Comparison of ENCODE assay signal across 27 cellular contexts in genomic region chr18:42976869-42977268, GRCh38.
DNase-seq lines count a peak whose midpoint lies in the region; ATAC-seq and TF ChIP-seq lines count a peak whose summit lies in the region.
"Had no signal": no experiment of that assay in that cellular context is flagged by ENCODE, and none has a peak within 500 bp of the region (broad histone marks: within the 10 kb centered on the region; RNA-seq: fewer than 3 reads in every experiment).

No MANE protein-coding gene starts in this region.

- TF ChIP-seq POLR2A in suprapubic skin (IDR thresholded peaks at IDR 0.05) = no peak

- H3K4me2 ChIP-seq in BLaER1 treated with 17β-estradiol and CSF1 and Interleukin-3, amounts not matched to agents 10 nM and 100 nM = peak overlapping the region; percentile 64 to 80 (median 75)

- peaks cover 34 to 52% (median 39%) of the 10 kb centered on the region in 10 experiments for H3K4me1 ChIP-seq in BLaER1 treated with 17β-estradiol and CSF1 and Interleukin-3, amounts not matched to agents 10 nM and 100 nM
- H3K4me1 ChIP-seq in suprapubic skin = no peaks in the 10 kb centered on the region

- no peak for TF ChIP-seq EP300 in suprapubic skin (IDR thresholded peaks at IDR 0.05)

- peaks cover 36% of the 10 kb centered on the region for H3K4me1 Mint-ChIP-seq in WTC11
- peaks cover 12% of the 10 kb centered on the region for H3K4me1 Mint-ChIP-seq in nephron progenitor cell
- H3K4me1 Mint-ChIP-seq: activated CD4-positive, alpha-beta T cell treated with anti-CD3 and anti-CD28 coated beads, Interleukin-2, amount 10 ng/mL, durations not matched to agents 24 days and 14 days had no signal

- H3K27ac ChIP-seq in BLaER1 treated with 17β-estradiol and CSF1 and Interleukin-3, amounts not matched to agents 10 nM and 100 nM = peak overlapping the region in 10 of 11 experiments; percentile 26 to 83 (median 72); a peak in 20 of 22 replicates
- no peak overlapping the region for H3K27ac ChIP-seq in suprapubic skin
- H3K27ac ChIP-seq: brain microvascular endothelial cell, neutrophil, thoracic aorta, VCaP had no signal

- POLR2A ChIA-PET in WTC11 (lab: Charles Lee) = no interaction called here

- peaks cover 0 to 24% (median 6%) of the 10 kb centered on the region in 11 experiments; a peak in 8 of 22 replicates for H3K9me3 ChIP-seq in BLaER1 treated with 17β-estradiol and CSF1 and Interleukin-3, amounts not matched to agents 10 nM and 100 nM (replicated peaks in 1 of 11)
- no peaks in the 10 kb centered on the region for H3K9me3 ChIP-seq in suprapubic skin
- H3K9me3 ChIP-seq: neutrophil, thoracic aorta had no signal

- H3K4me3 Mint-ChIP-seq in WTC11 (no peak overlapping the region), nephron progenitor cell (no peak overlapping the region)
- H3K4me3 Mint-ChIP-seq: activated CD4-positive, alpha-beta T cell treated with anti-CD3 and anti-CD28 coated beads, Interleukin-2, amount 10 ng/mL, durations not matched to agents 24 days and 14 days; activated naive CD4-positive, alpha-beta T cell treated with anti-CD3 and anti-CD28 coated beads for 36 hours; CD8-positive, alpha-beta T cell; stimulated activated naive B cell treated with anti-CD40 and anti-IgM and Interleukin-4, amounts not matched to agents 10 μg/mL and 1 μg/mL and 100 μg/mL, for 72 hours had no signal

- no peaks in the 10 kb centered on the region for H4K20me1 ChIP-seq in BLaER1 treated with 17β-estradiol and CSF1 and Interleukin-3, amounts not matched to agents 10 nM and 100 nM

- 39% methylated on average over 1 of the region's 1 CpG for WGBS in suprapubic skin

- H3K27ac Mint-ChIP-seq in WTC11 (0 out of 2 replicates have a peak overlapping the region, but pooled peaks have one; percentile 7), nephron progenitor cell (peak overlapping the region; percentile 6)
- H3K27ac Mint-ChIP-seq: activated CD4-positive, alpha-beta T cell treated with anti-CD3 and anti-CD28 coated beads, Interleukin-2, amount 10 ng/mL, durations not matched to agents 24 days and 14 days; activated naive CD4-positive, alpha-beta T cell treated with anti-CD3 and anti-CD28 coated beads for 36 hours; CD8-positive, alpha-beta T cell; progenitor cell of endocrine pancreas; stimulated activated naive B cell treated with anti-CD40 and anti-IgM and Interleukin-4, amounts not matched to agents 10 μg/mL and 1 μg/mL and 100 μg/mL, for 72 hours had no signal

- peak overlapping the region in 2 of 10 experiments; percentile 9 to 26; a peak in 4 of 20 replicates for H3K4me3 ChIP-seq in BLaER1 treated with 17β-estradiol and CSF1 and Interleukin-3, amounts not matched to agents 10 nM and 100 nM
- H3K4me3 ChIP-seq in suprapubic skin = no peak overlapping the region
- H3K4me3 ChIP-seq: lung, thoracic aorta had no signal

- no peak for TF ChIP-seq CTCF in WTC11 (IDR thresholded peaks at IDR 0.05)
- no peak for TF ChIP-seq CTCF in nephron progenitor cell (IDR thresholded peaks at IDR 0.05)
- no peak for TF ChIP-seq CTCF in suprapubic skin (IDR thresholded peaks at IDR 0.05)

- no peak for ATAC-seq in WTC11
- no peak for ATAC-seq in HG03097 (IDR thresholded peaks at IDR 0.05; ENCODE audit: low FRiP score, unreplicated experiment)
- no peak for ATAC-seq in HG03378 (IDR thresholded peaks at IDR 0.05; ENCODE audit: unreplicated experiment)
- ATAC-seq: CD8-positive, alpha-beta T cell; Panc1; sciatic nerve; stimulated activated naive B cell treated with anti-CD40 and anti-IgM and Interleukin-4, amounts not matched to agents 10 μg/mL and 1 μg/mL and 100 μg/mL, for 72 hours had no signal

- H3K27me3 Mint-ChIP-seq in WTC11 (ENCODE audit: low read depth) (no peaks in the 10 kb centered on the region), nephron progenitor cell (ENCODE audit: low read depth, poor library complexity) (no peaks in the 10 kb centered on the region)
- H3K27me3 Mint-ChIP-seq: activated CD4-positive, alpha-beta T cell treated with anti-CD3 and anti-CD28 coated beads, Interleukin-2, amount 10 ng/mL, durations not matched to agents 24 days and 14 days; progenitor cell of endocrine pancreas; stimulated activated naive B cell treated with anti-CD40 and anti-IgM and Interleukin-4, amounts not matched to agents 10 μg/mL and 1 μg/mL and 100 μg/mL, for 72 hours had no signal

- H3K36me3 Mint-ChIP-seq in WTC11 (no peaks in the 10 kb centered on the region), nephron progenitor cell (ENCODE audit: low read depth) (no peaks in the 10 kb centered on the region)
- H3K36me3 Mint-ChIP-seq: CD8-positive, alpha-beta T cell; stimulated activated naive B cell treated with anti-CD40 and anti-IgM and Interleukin-4, amounts not matched to agents 10 μg/mL and 1 μg/mL and 100 μg/mL, for 72 hours had no signal

- DNase-seq in Kasumi-1 (lab: John Stamatoyannopoulos, UW) (peak; percentile 55 to 66), WTC11 (ENCODE audit: low spot score) (no peak), nephron progenitor cell (no peak), suprapubic skin (ENCODE audit: low spot score in 2 of 2) (no peak), inferior parietal cortex (ENCODE audit: extremely low spot score) (no peak)
- DNase-seq: activated CD4-positive, alpha-beta T cell treated with anti-CD3 and anti-CD28 coated beads, Interleukin-2, amount 10 ng/mL, durations not matched to agents 24 days and 14 days; activated naive CD4-positive, alpha-beta T cell treated with anti-CD3 and anti-CD28 coated beads for 36 hours; amniotic stem cell; brain microvascular endothelial cell; CD8-positive, alpha-beta T cell; DMS153; IMR-90; NCI-H1417; NCI-H510A; NK-92 treated with Interleukin-12 subunit alpha and Interleukin-12 subunit beta, amount 100 ng/mL, for 24 hours; SHP77 treated with DMSO at 0.1 percent for 48 hours; stimulated activated naive B cell treated with anti-CD40 and anti-IgM and Interleukin-4, amounts not matched to agents 10 μg/mL and 1 μg/mL and 100 μg/mL, for 72 hours had no signal

- H3K9me3 Mint-ChIP-seq in WTC11 (no peaks in the 10 kb centered on the region), nephron progenitor cell (no peaks in the 10 kb centered on the region)
- H3K9me3 Mint-ChIP-seq: activated CD4-positive, alpha-beta T cell treated with anti-CD3 and anti-CD28 coated beads, Interleukin-2, amount 10 ng/mL, durations not matched to agents 24 days and 14 days; stimulated activated naive B cell treated with anti-CD40 and anti-IgM and Interleukin-4, amounts not matched to agents 10 μg/mL and 1 μg/mL and 100 μg/mL, for 72 hours had no signal

- no peaks in the 10 kb centered on the region for H3K27me3 ChIP-seq in BLaER1 treated with 17β-estradiol and CSF1 and Interleukin-3, amounts not matched to agents 10 nM and 100 nM
- H3K27me3 ChIP-seq in suprapubic skin = no peaks in the 10 kb centered on the region
- H3K27me3 ChIP-seq: brain microvascular endothelial cell, neutrophil had no signal

- CTCF ChIA-PET in WTC11 (lab: Charles Lee) = no interaction called here

- no peaks in the 10 kb centered on the region for H3K36me3 ChIP-seq in BLaER1 treated with 17β-estradiol and CSF1 and Interleukin-3, amounts not matched to agents 10 nM and 100 nM
- no peaks in the 10 kb centered on the region for H3K36me3 ChIP-seq in suprapubic skin
- H3K36me3 ChIP-seq: brain microvascular endothelial cell, neutrophil, thoracic aorta had no signal

- peak overlapping the region in 7 of 11 experiments; percentile 4 to 64 (median 30); a peak in 9 of 22 replicates for H3K9ac ChIP-seq in BLaER1 treated with 17β-estradiol and CSF1 and Interleukin-3, amounts not matched to agents 10 nM and 100 nM

TF ChIP-seq in WTC11, 78 proteins besides CTCF, POLR2A, EP300 and RAD21 (continues in another document):
- no peak for TF ChIP-seq E2F5 (CRISPR knock-in tag; IDR thresholded peaks at IDR 0.05)
- TF ChIP-seq USF2 (CRISPR knock-in tag; IDR thresholded peaks at IDR 0.05) = no peak
- TF ChIP-seq ZBTB43 (CRISPR knock-in tag; IDR thresholded peaks at IDR 0.05) = no peak
- TF ChIP-seq ATF6 (CRISPR knock-in tag; IDR thresholded peaks at IDR 0.05) = no peak

Comparison
In these comparisons a context has a peak if more than half of its experiments do, and no peak if none do; other contexts are left out.
1. DNase-seq: peak in Kasumi-1 (2 of 2); none in WTC11 (single experiment), nephron progenitor cell (single experiment), suprapubic skin (0 of 2) and inferior parietal cortex (single experiment).